In the genomic region with DNA sequence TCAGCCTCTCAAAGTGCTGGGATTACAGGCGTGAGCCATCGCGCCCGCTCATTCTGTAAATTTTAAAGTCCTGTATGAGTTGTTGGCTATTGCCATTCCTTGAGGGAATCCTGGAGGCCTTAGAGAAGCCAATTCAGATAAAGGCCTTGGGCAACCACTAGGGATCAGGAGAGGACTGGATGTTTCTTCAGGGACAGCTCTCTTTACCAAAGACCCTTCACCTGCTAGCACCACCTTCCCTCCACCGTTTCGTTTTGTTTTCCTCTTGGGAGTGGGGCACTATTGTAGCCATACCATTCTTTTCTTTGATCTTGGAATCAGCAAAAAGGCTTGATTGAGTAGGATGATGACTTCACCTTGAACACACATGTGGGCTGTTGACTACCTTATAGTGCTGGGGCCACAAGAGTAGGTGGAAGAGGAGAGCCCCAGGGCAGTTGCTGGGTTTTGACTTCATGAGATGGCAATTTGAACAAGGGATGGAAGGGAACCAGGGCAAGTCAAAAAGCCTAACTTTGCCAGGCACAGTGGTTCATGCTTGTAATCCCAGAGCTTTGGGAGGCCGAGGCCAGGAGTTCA, we compare ENCODE assay signal across 2 cellular contexts.
TF ChIP-seq lines count a peak whose summit lies in the region.

No MANE protein-coding gene starts in this region.

TF ChIP-seq in HCT116, 20 proteins besides CTCF, POLR2A, EP300 and RAD21:
- TF ChIP-seq, protein P1, sequence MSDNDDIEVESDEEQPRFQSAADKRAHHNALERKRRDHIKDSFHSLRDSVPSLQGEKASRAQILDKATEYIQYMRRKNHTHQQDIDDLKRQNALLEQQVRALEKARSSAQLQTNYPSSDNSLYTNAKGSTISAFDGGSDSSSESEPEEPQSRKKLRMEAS (IDR thresholded peaks at IDR 0.05), result no peak
- TF ChIP-seq SP1 (IDR thresholded peaks at IDR 0.05; ENCODE audit: low read depth) (no peak), JUND (IDR thresholded peaks at IDR 0.05) (no peak), ELF1 (IDR thresholded peaks at IDR 0.05; ENCODE audit: borderline replicate concordance, low read depth) (no peak), SIN3A (IDR thresholded peaks at IDR 0.05; ENCODE audit: low read depth) (no peak)

TF ChIP-seq in H1, 55 proteins besides CTCF, POLR2A, EP300 and RAD21:
- no peak for TF ChIP-seq RBBP5 (IDR thresholded peaks at IDR 0.05; ENCODE audit: borderline replicate concordance, low read depth, low read length)
